Comparison of ENCODE assay signal across 8 cellular contexts in the genomic region with DNA sequence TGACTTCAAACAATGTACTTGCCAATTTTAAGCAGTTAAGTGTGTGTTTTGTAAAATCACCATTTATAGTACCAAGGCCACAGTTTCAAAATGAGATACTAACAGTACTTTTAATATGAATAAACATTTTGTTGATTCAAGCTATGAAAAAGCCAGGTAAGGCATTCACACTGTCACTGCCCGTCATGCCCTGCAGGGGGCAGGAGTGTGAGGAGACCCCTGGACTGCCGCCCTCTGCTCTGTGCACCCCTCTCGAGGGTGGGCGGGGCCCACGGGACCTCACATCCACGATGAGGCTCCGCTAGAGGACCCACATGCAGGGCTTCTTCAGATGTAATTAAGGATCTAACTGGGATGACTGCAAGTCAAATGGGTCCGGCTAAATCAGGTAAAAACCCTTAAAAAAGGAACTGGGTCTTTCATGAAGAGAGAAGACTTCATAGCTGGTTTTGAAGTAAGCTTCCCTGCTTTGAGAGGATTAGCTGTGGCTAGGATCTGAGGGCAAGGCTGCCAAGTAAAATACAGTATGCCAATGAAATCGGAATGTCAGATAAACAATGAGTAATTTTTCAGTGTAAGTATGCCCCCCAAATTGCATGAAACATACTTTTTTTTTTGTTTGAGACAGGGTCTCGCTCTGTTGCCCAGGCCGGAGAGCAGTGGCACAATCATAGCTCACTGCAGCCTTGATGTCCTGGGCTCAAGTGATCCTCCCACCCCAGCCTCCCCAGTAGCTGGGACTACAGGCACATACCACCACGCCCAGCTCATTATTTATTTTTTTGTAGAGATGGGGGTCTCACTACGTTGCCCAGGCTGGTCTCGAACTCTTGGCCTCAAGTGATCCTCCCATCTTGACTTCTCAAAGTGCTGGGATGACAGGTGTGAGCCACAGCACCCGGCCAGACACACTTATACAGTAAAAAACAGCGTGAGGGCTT. TPM values are rescaled to one million over a fixed set of nuclear protein-coding genes. Genes with fewer than 3 reads are reported as not detected.
A peak's percentile ranks its signal among the peaks of the same experiment; 100 is the strongest.
DNase-seq lines count a peak whose midpoint lies in the region; ATAC-seq, FAIRE-seq and TF ChIP-seq lines count a peak whose summit lies in the region.

No MANE protein-coding gene starts in this region.

- peak; percentile 36 for TF ChIP-seq CTCF in astrocyte (IDR thresholded peaks at IDR 0.05; ENCODE audit: insufficient read depth, low read depth, low read length)

- peak; percentile 24 to 36 (median 34) for DNase-seq in CD4-positive, CD25-positive, alpha-beta regulatory T cell
- DNase-seq in astrocyte (ENCODE audit: low read depth) (no peak), memory B cell (ENCODE audit: low spot score in 2 of 2) (no peak), NCI-H146 (lab: John Stamatoyannopoulos, UW) (no peak), medulla oblongata (ENCODE audit: extremely low spot score) (no peak), 8988T (no peak)

- H3K27ac ChIP-seq in CD4-positive, CD25-positive, alpha-beta regulatory T cell (ENCODE audit: insufficient read depth, low read length, poor library complexity, severe bottlenecking), result peak overlapping the region; percentile 20
- H3K27ac ChIP-seq in HUES48 (ENCODE audit: low read depth, low read length) (peak overlapping the region; percentile 27), astrocyte (ENCODE audit: low read depth, low read length) (no peak overlapping the region)

- peaks cover 47% of the 10 kb centered on the region for H3K36me3 Mint-ChIP-seq in CD4-positive, CD25-positive, alpha-beta regulatory T cell
- peaks cover 13% of the 10 kb centered on the region for H3K36me3 Mint-ChIP-seq in astrocyte (ENCODE audit: low read depth, unreplicated experiment)
- peaks cover 38% of the 10 kb centered on the region for H3K36me3 Mint-ChIP-seq in memory B cell

- peaks cover 95% of the 10 kb centered on the region for H3K36me3 ChIP-seq in CD4-positive, CD25-positive, alpha-beta regulatory T cell (ENCODE audit: control insufficient read depth, insufficient read depth, low read length)
- peaks cover 100% of the 10 kb centered on the region for H3K36me3 ChIP-seq in HUES48 (ENCODE audit: control insufficient read depth, insufficient read depth, low read length)
- peaks cover 54% of the 10 kb centered on the region for H3K36me3 ChIP-seq in astrocyte (ENCODE audit: insufficient read depth, low read length)

- peaks cover 0 to 1% (median 0%) of the 10 kb centered on the region in 7 donors for H3K9me3 Mint-ChIP-seq in CD4-positive, CD25-positive, alpha-beta regulatory T cell
- H3K9me3 Mint-ChIP-seq in astrocyte (ENCODE audit: unreplicated experiment), result no peaks in the 10 kb centered on the region
- H3K9me3 Mint-ChIP-seq in memory B cell, result no peaks in the 10 kb centered on the region

- no peaks in the 10 kb centered on the region for H3K9me3 ChIP-seq in CD4-positive, CD25-positive, alpha-beta regulatory T cell (ENCODE audit: control insufficient read depth in 2 of 2, low read length in 2 of 2)
- H3K9me3 ChIP-seq in HUES48 (ENCODE audit: control insufficient read depth, insufficient read depth, low read length), result no peaks in the 10 kb centered on the region
- H3K9me3 ChIP-seq in astrocyte (ENCODE audit: insufficient read depth, low read depth, low read length), result no peaks in the 10 kb centered on the region

- H2AFZ ChIP-seq in astrocyte (ENCODE audit: low read depth, low read length), result no peak overlapping the region

- peak overlapping the region in 1 of 4 donors; percentile 40 for H3K4me3 Mint-ChIP-seq in CD4-positive, CD25-positive, alpha-beta regulatory T cell
- H3K4me3 Mint-ChIP-seq in astrocyte (ENCODE audit: unreplicated experiment), result no peak overlapping the region
- H3K4me3 Mint-ChIP-seq in memory B cell, result no peak overlapping the region

- peaks cover 99% of the 10 kb centered on the region for H4K20me1 ChIP-seq in astrocyte (ENCODE audit: insufficient read depth, low read length)

- peak; percentile 56 to 58 for ATAC-seq in CD4-positive, CD25-positive, alpha-beta regulatory T cell (ENCODE audit: low read depth in 2 of 2)
- ATAC-seq in memory B cell (ENCODE audit: low read depth) (peak; percentile 76), HG03432 (IDR thresholded peaks at IDR 0.05; ENCODE audit: unreplicated experiment) (no peak)

- no peaks in the 10 kb centered on the region for H3K27me3 Mint-ChIP-seq in CD4-positive, CD25-positive, alpha-beta regulatory T cell
- no peaks in the 10 kb centered on the region for H3K27me3 Mint-ChIP-seq in astrocyte (ENCODE audit: low read depth, unreplicated experiment)
- H3K27me3 Mint-ChIP-seq in memory B cell, result no peaks in the 10 kb centered on the region

- H3K4me1 Mint-ChIP-seq in CD4-positive, CD25-positive, alpha-beta regulatory T cell, result peaks cover 8 to 32% (median 14%) of the 10 kb centered on the region in 4 donors
- H3K4me1 Mint-ChIP-seq in astrocyte (ENCODE audit: low read depth, unreplicated experiment) (peaks cover 8% of the 10 kb centered on the region), memory B cell (peaks cover 5% of the 10 kb centered on the region)

- H3K27ac Mint-ChIP-seq in CD4-positive, CD25-positive, alpha-beta regulatory T cell, result peak overlapping the region in 1 of 3 donors; percentile 52
- H3K27ac Mint-ChIP-seq in astrocyte (ENCODE audit: unreplicated experiment) (no peak overlapping the region), memory B cell (peak overlapping the region; percentile 45)

- H3K9ac ChIP-seq in HUES48 (ENCODE audit: low read depth, low read length) (no peak overlapping the region), astrocyte (ENCODE audit: low read length) (no peak overlapping the region)

- H3K79me2 ChIP-seq in astrocyte (ENCODE audit: insufficient read depth, low read length), result peaks cover 84% of the 10 kb centered on the region

- no peak overlapping the region for H3K4me3 ChIP-seq in CD4-positive, CD25-positive, alpha-beta regulatory T cell (ENCODE audit: low read depth, low read length)
- H3K4me3 ChIP-seq in HUES48 (ENCODE audit: low read depth, low read length), result no peak overlapping the region
- H3K4me3 ChIP-seq in astrocyte (ENCODE audit: insufficient read depth, low read depth, low read length), result no peak overlapping the region

- H3K27me3 ChIP-seq in CD4-positive, CD25-positive, alpha-beta regulatory T cell (ENCODE audit: control insufficient read depth, insufficient read depth, low read length), result no peaks in the 10 kb centered on the region
- H3K27me3 ChIP-seq in HUES48 (ENCODE audit: control insufficient read depth, insufficient read depth, low read length) (no peaks in the 10 kb centered on the region), astrocyte (ENCODE audit: insufficient read depth, low read length) (no peaks in the 10 kb centered on the region)

- FAIRE-seq in astrocyte (lab: Jason Lieb, UNC), result no peak

- H3K4me1 ChIP-seq in CD4-positive, CD25-positive, alpha-beta regulatory T cell (ENCODE audit: control insufficient read depth, insufficient read depth, low read length, poor library complexity, severe bottlenecking), result no peaks in the 10 kb centered on the region
- no peaks in the 10 kb centered on the region; the same call in 1 of the 2 replicates for H3K4me1 ChIP-seq in HUES48 (ENCODE audit: control insufficient read depth, insufficient read depth, low read length)
- peaks cover 18% of the 10 kb centered on the region for H3K4me1 ChIP-seq in astrocyte (ENCODE audit: insufficient read depth, low read length)

- H3K4me2 ChIP-seq in astrocyte (ENCODE audit: low read length), result peak overlapping the region; percentile 16

RNA-seq across cellular contexts. Expression of a gene that starts 18.7 kb away (rescaled TPM):
- total RNA-seq in CD4-positive, CD25-positive, alpha-beta regulatory T cell, result 80.8 TPM
- 10 to 100 TPM; 30.9 to 47.8 (median 38.2) TPM for polyA plus RNA-seq in CD4-positive, CD25-positive, alpha-beta regulatory T cell
- 39.0 and 39.2 TPM in 2 replicates for total RNA-seq in astrocyte

RNA-seq across cellular contexts. Expression of a gene that starts 30.3 kb away (rescaled TPM):
- total RNA-seq in CD4-positive, CD25-positive, alpha-beta regulatory T cell, result 31.9 TPM
- polyA plus RNA-seq in CD4-positive, CD25-positive, alpha-beta regulatory T cell, result 10 to 100 TPM; 15.5 to 19.9 (median 17.0) TPM
- total RNA-seq in astrocyte, result 37.1 and 37.3 TPM in 2 replicates

RNA-seq across cellular contexts. Expression of a gene that starts 44.9 kb away (rescaled TPM):
- total RNA-seq in CD4-positive, CD25-positive, alpha-beta regulatory T cell, result 4.1 TPM
- under 1 TPM in 3 of 4 donors, not detected in 1; 0.06 to 0.34 (median 0.32) TPM for polyA plus RNA-seq in CD4-positive, CD25-positive, alpha-beta regulatory T cell
- 11.6 and 12.4 TPM in 2 replicates for total RNA-seq in astrocyte

RNA-seq across cellular contexts. Expression of a gene that starts 46.0 kb away (rescaled TPM):
- total RNA-seq in CD4-positive, CD25-positive, alpha-beta regulatory T cell, result 3.8 TPM
- 1 to 10 TPM in 2 of 4 donors, under 1 TPM in 2; 0.53 to 1.2 (median 1.1) TPM for polyA plus RNA-seq in CD4-positive, CD25-positive, alpha-beta regulatory T cell
- total RNA-seq in astrocyte, result 11.0 and 13.5 TPM in 2 replicates

Comparison
In these comparisons a context has a peak if more than half of its experiments do, and no peak if none do; other contexts are left out.
1. DNase-seq: peak in CD4-positive, CD25-positive, alpha-beta regulatory T cell (3 of 3); none in astrocyte (single experiment), memory B cell (0 of 2), NCI-H146 (single experiment), medulla oblongata (single experiment) and 8988T (single experiment).